Comparison of ENCODE assay signal across 31 cellular contexts in genomic region chr16:20510323-20510722, GRCh38. TPM values are rescaled to one million over a fixed set of nuclear protein-coding genes. Genes with fewer than 3 reads are reported as not detected.
"Had no signal": no experiment of that assay in that cellular context is flagged by ENCODE, and none has a peak within 500 bp of the region (broad histone marks: within the 10 kb centered on the region; RNA-seq: fewer than 3 reads in every experiment).

No MANE protein-coding gene starts in this region.

- H3K36me3 ChIP-seq: brain microvascular endothelial cell, cardiac muscle cell, SJCRH30 had no signal

- H3K4me3 ChIP-seq: cardiac muscle cell, K562, SJCRH30 had no signal

- DNase-seq: activated CD4-positive, alpha-beta memory T cell treated with anti-CD3 and anti-CD28 coated beads for 36 hours; activated CD4-positive, alpha-beta T cell treated with anti-CD3 and anti-CD28 coated beads, Interleukin-2, amount 10 ng/mL, durations not matched to agents 7 days and 5 days; activated CD4-positive, CD25-positive, alpha-beta regulatory T cell; activated CD8-positive, alpha-beta memory T cell treated with anti-CD3 and anti-CD28 coated beads for 24 hours; activated effector memory CD4-positive, alpha-beta T cell treated with anti-CD3 and anti-CD28 coated beads, Interleukin-2, amount 50 U/mL, for 16 hours; activated naive CD4-positive, alpha-beta T cell treated with anti-CD3 and anti-CD28 coated beads for 36 hours; activated naive CD8-positive, alpha-beta T cell treated with anti-CD3 and anti-CD28 coated beads for 36 hours; activated T-cell treated with anti-CD3 and anti-CD28 coated beads, Interleukin-2, amount 50 U/mL, for 4 hours; brain microvascular endothelial cell; Kasumi-1; MV-4-11; NCI-H1092 treated with DMSO at 0.1 percent for 48 hours; NCI-H1417 treated with DMSO at 0.1 percent for 48 hours; NCI-H1694; NCI-H2029; NCI-H2107; NCI-H2171 treated with DMSO at 0.1 percent for 48 hours; NCI-H345; NCI-H510A; NCI-H526 treated with DMSO at 0.1 percent for 48 hours; NCI-H82; SK-N-SH; T-helper 1 cell had no signal

- ATAC-seq: activated T-cell treated with anti-CD3 and anti-CD28 coated beads, Interleukin-2, amount 50 U/mL, for 4 hours; K562 had no signal

- H3K27ac ChIP-seq: brain microvascular endothelial cell, cardiac muscle cell, SJCRH30, VCaP had no signal

- H3K27me3 ChIP-seq: brain microvascular endothelial cell, cardiac muscle cell, SJCRH30 had no signal

- H3K9me3 ChIP-seq: SJCRH30, SK-N-SH had no signal

- H3K4me1 ChIP-seq: SJCRH30 had no signal

RNA-seq across cellular contexts. Expression of gene ACSM2A, which starts 59.0 kb away (rescaled TPM):
- total RNA-seq: activated CD4-positive, alpha-beta memory T cell treated with anti-CD3 and anti-CD28 coated beads for 36 hours; activated CD4-positive, alpha-beta T cell treated with anti-CD3 and anti-CD28 coated beads, Interleukin-2, amount 10 ng/mL, durations not matched to agents 7 days and 5 days; activated naive CD4-positive, alpha-beta T cell treated with anti-CD3 and anti-CD28 coated beads for 36 hours; activated naive CD8-positive, alpha-beta T cell treated with anti-CD3 and anti-CD28 coated beads for 36 hours; cardiac muscle cell; MCF 10A; OCI-LY7; RPMI7951; SJCRH30; T-helper 2 cell treated with Interferon-gamma antibody and Interleukin-4, amounts not matched to agents 100 ng/mL and 5 ng/mL, for 36 hours had no signal
- polyA plus RNA-seq: cardiac muscle cell, K562, SK-N-SH had no signal
